27 cellular contexts compared by ENCODE assay signal in genomic region chr20:48502758-48503157, GRCh38.
"Had no signal": no experiment of that assay in that cellular context is flagged by ENCODE, and none has a peak within 500 bp of the region (broad histone marks: within the 10 kb centered on the region; RNA-seq: fewer than 3 reads in every experiment).

No MANE protein-coding gene starts in this region.

- H3K9me3 ChIP-seq: ovary, psoas muscle, spleen, suprapubic skin, testis, tibial artery, transverse colon, upper lobe of right lung, uterus had no signal

- H3K36me3 ChIP-seq: neural progenitor cell, ovary, spleen, suprapubic skin, tibial artery, transverse colon, upper lobe of right lung, uterus had no signal

- H3K79me2 ChIP-seq: parathyroid adenoma had no signal

- DNase-seq: natural killer cell; occipital lobe; ovary; psoas muscle; right cardiac atrium; spleen; stimulated activated CD4-positive, alpha-beta T cell treated with anti-CD3 and anti-CD28 coated beads, Interleukin-12 subunit alpha, Interleukin-12 subunit beta, amount 100 ng/mL, for 4 hours; stimulated activated CD4-positive, alpha-beta T cell treated with anti-CD3 and anti-CD28 coated beads, Interleukin-1b, Interleukin-23, amount 100 ng/mL, for 48 hours; stimulated activated CD4-positive, alpha-beta T cell treated with anti-CD3 and anti-CD28 coated beads, Interleukin-4, amount 100 ng/mL, for 1 hour; stimulated activated CD4-positive, alpha-beta T cell treated with anti-CD3 and anti-CD28 coated beads, Interleukin-4, amount 100 ng/mL, for 4 hours; stimulated activated CD8-positive, alpha-beta memory T cell treated with anti-CD3 and anti-CD28 coated beads, Interleukin-4, amount 100 ng/mL, for 48 hours; stimulated activated naive CD4-positive, alpha-beta T cell; stimulated activated naive CD8-positive, alpha-beta T cell treated with anti-CD3 and anti-CD28 coated beads, Interleukin-15, amount 100 ng/mL, for 72 hours; stimulated activated naive CD8-positive, alpha-beta T cell treated with anti-CD3 and anti-CD28 coated beads, Interleukin-15, Interleukin-2, amounts not matched to agents 100 U/mL and 50 U/mL, for 24 hours; substantia nigra; testis; tibial artery; transverse colon; upper lobe of right lung; uterus had no signal

- H3K27me3 ChIP-seq: neural progenitor cell, ovary, spleen, testis, tibial artery, transverse colon, upper lobe of right lung, uterus had no signal

- H3K4me3 ChIP-seq: neural progenitor cell, ovary, psoas muscle, skin epidermis, smooth muscle cell, spleen, suprapubic skin, testis, tibial artery, transverse colon, upper lobe of right lung, uterus had no signal

- H3K27ac ChIP-seq: neural progenitor cell, ovary, parathyroid adenoma, psoas muscle, skin epidermis, spleen, suprapubic skin, testis, tibial artery, transverse colon, upper lobe of right lung, uterus had no signal

- ATAC-seq: natural killer cell; psoas muscle; right cardiac atrium; sciatic nerve; stimulated activated memory B cell treated with anti-CD40 and anti-IgM and Interleukin-4, amounts not matched to agents 10 μg/mL and 1 μg/mL and 100 μg/mL, for 72 hours; stimulated activated naive CD8-positive, alpha-beta T cell treated with anti-CD3 and anti-CD28 coated beads, Interleukin-15, amount 100 ng/mL, for 72 hours; stimulated activated naive CD8-positive, alpha-beta T cell treated with anti-CD3 and anti-CD28 coated beads, Interleukin-15, Interleukin-2, amounts not matched to agents 100 U/mL and 50 U/mL, for 24 hours; upper lobe of right lung had no signal

- H3K4me2 ChIP-seq: neural progenitor cell, smooth muscle cell had no signal

- H2AFZ ChIP-seq: neural progenitor cell, parathyroid adenoma had no signal

- H3K9ac ChIP-seq: neural progenitor cell, parathyroid adenoma had no signal

- H3K4me1 ChIP-seq: neural progenitor cell, parathyroid adenoma, psoas muscle, spleen, suprapubic skin, testis, tibial artery, transverse colon, upper lobe of right lung, uterus had no signal
